ENCODE assay signal across 13 cellular contexts in genomic region chr1:221824025-221824424, GRCh38.
DNase-seq lines count a peak whose midpoint lies in the region; ATAC-seq and TF ChIP-seq lines count a peak whose summit lies in the region.
"Had no signal": no experiment of that assay in that cellular context is flagged by ENCODE, and none has a peak within 500 bp of the region (broad histone marks: within the 10 kb centered on the region; RNA-seq: fewer than 3 reads in every experiment).

No MANE protein-coding gene starts in this region.

- ATAC-seq in HG02798 (IDR thresholded peaks at IDR 0.05; ENCODE audit: poor library complexity, unreplicated experiment) (peak; percentile 65), natural killer cell (peak in 1 of 3 donors; percentile 36)
- peak; percentile 80 for ATAC-seq in activated T-helper 17 cell treated with anti-CD3 and anti-CD28 coated beads, Interleukin-2, amount 50 U/mL, for 72 hours (replicated peaks)
- ATAC-seq: heart left ventricle had no signal

- H3K4me3 Mint-ChIP-seq in activated T-helper 17 cell treated with anti-CD3 and anti-CD28 coated beads, Interleukin-2, amount 50 U/mL, for 72 hours, result no peak overlapping the region
- H3K4me3 Mint-ChIP-seq in natural killer cell, result no peak overlapping the region

- no peak for TF ChIP-seq CTCF in natural killer cell (IDR thresholded peaks at IDR 0.05)
- no peak for TF ChIP-seq CTCF in uterus (IDR thresholded peaks at IDR 0.05)

- H3K27ac ChIP-seq in uterus, result no peak overlapping the region
- H3K27ac ChIP-seq: heart left ventricle had no signal

- H3K36me3 ChIP-seq in uterus, result no peaks in the 10 kb centered on the region
- H3K36me3 ChIP-seq: heart left ventricle had no signal

- H3K36me3 Mint-ChIP-seq in activated T-helper 17 cell treated with anti-CD3 and anti-CD28 coated beads, Interleukin-2, amount 50 U/mL, for 72 hours (ENCODE audit: low read depth), result no peaks in the 10 kb centered on the region
- no peaks in the 10 kb centered on the region for H3K36me3 Mint-ChIP-seq in natural killer cell
- H3K36me3 Mint-ChIP-seq: naive B cell had no signal

- peaks cover 26% of the 10 kb centered on the region for H3K4me1 Mint-ChIP-seq in activated T-helper 17 cell treated with anti-CD3 and anti-CD28 coated beads, Interleukin-2, amount 50 U/mL, for 72 hours
- peaks cover 42 to 55% of the 10 kb centered on the region in 2 donors for H3K4me1 Mint-ChIP-seq in natural killer cell

- no peaks in the 10 kb centered on the region for H3K27me3 Mint-ChIP-seq in activated T-helper 17 cell treated with anti-CD3 and anti-CD28 coated beads, Interleukin-2, amount 50 U/mL, for 72 hours
- H3K27me3 Mint-ChIP-seq in natural killer cell (ENCODE audit: low read depth in 2 of 2), result no peaks in the 10 kb centered on the region
- H3K27me3 Mint-ChIP-seq: naive B cell had no signal

- H3K9me3 ChIP-seq in uterus, result no peaks in the 10 kb centered on the region

- no peak for TF ChIP-seq POLR2A in uterus (IDR thresholded peaks at IDR 0.05)

- H3K4me3 ChIP-seq in uterus, result no peak overlapping the region
- H3K4me3 ChIP-seq: heart left ventricle had no signal

- intact Hi-C loops in natural killer cell (cut with micrococcal nuclease) (no loop called here), uterus (cut with DNase I; ENCODE audit: low total_unique reads) (no loop called here)

- no peaks in the 10 kb centered on the region for H3K9me3 Mint-ChIP-seq in activated T-helper 17 cell treated with anti-CD3 and anti-CD28 coated beads, Interleukin-2, amount 50 U/mL, for 72 hours
- H3K9me3 Mint-ChIP-seq in natural killer cell, result peaks cover 0 to 2% of the 10 kb centered on the region in 2 donors

- peak overlapping the region; percentile 32 for H3K27ac Mint-ChIP-seq in activated T-helper 17 cell treated with anti-CD3 and anti-CD28 coated beads, Interleukin-2, amount 50 U/mL, for 72 hours
- peak overlapping the region; percentile 89 to 92 for H3K27ac Mint-ChIP-seq in natural killer cell

- no peaks in the 10 kb centered on the region for H3K4me1 ChIP-seq in uterus

- H3K27me3 ChIP-seq in uterus, result no peaks in the 10 kb centered on the region
- H3K27me3 ChIP-seq: heart left ventricle had no signal

- peak; percentile 23 for DNase-seq in activated CD4-positive, alpha-beta T cell treated with anti-CD3 and anti-CD28 coated beads for 48 hours
- no peak for DNase-seq in activated CD4-positive, alpha-beta T cell treated with anti-CD3 and anti-CD28 coated beads, Interleukin-2, amount 50 U/mL, for 4 hours
- DNase-seq in natural killer cell, result no peak
- DNase-seq in uterus, result no peak
- DNase-seq in NCI-H2227 (lab: John Stamatoyannopoulos, UW; ENCODE audit: unreplicated experiment), result no peak
- no peak for DNase-seq in NCI-H1436 treated with DMSO at 0.1 percent for 48 hours (lab: John Stamatoyannopoulos, UW)
- DNase-seq: heart left ventricle; naive B cell; NCI-H1694; stimulated activated CD4-positive, alpha-beta T cell treated with anti-CD3 and anti-CD28 coated beads, Interleukin-2, amount 100 ng/mL, for 24 hours; trophoblast cell had no signal
